1 cellular context compared by ENCODE assay signal in genomic region chr12:71732357-71732712, GRCh38.
TF ChIP-seq lines count a peak whose summit lies in the region.

No MANE protein-coding gene starts in this region.

TF ChIP-seq in A549, 52 proteins besides CTCF, POLR2A, EP300 and RAD21 (continued from another document):
- TF ChIP-seq PBX3 (IDR thresholded peaks at IDR 0.05), result no peak
TF ChIP-seq in A549: peak in this region for 0.
